Comparison of ENCODE assay signal across 1 cellular context in genomic region chr1:14806772-14807171, GRCh38.
A peak's percentile ranks its signal among the peaks of the same experiment; 100 is the strongest.
TF ChIP-seq lines count a peak whose summit lies in the region.

No MANE protein-coding gene starts in this region.

TF ChIP-seq in K562, 482 proteins besides CTCF, POLR2A, EP300 and RAD21 (continued from another document):
- TF ChIP-seq ZNF280A (IDR thresholded peaks at IDR 0.05; ENCODE audit: low read depth, partially characterized antibody), result peak; percentile 89
- TF ChIP-seq TRIM24 (IDR thresholded peaks at IDR 0.05), result peak; percentile 17 to 67; a peak in 2 of 4 replicates
- TF ChIP-seq RBFOX2 (IDR thresholded peaks at IDR 0.05; ENCODE audit: low read depth, low read length), result no peak
